Comparison of ENCODE assay signal across 19 cellular contexts in the genomic region with DNA sequence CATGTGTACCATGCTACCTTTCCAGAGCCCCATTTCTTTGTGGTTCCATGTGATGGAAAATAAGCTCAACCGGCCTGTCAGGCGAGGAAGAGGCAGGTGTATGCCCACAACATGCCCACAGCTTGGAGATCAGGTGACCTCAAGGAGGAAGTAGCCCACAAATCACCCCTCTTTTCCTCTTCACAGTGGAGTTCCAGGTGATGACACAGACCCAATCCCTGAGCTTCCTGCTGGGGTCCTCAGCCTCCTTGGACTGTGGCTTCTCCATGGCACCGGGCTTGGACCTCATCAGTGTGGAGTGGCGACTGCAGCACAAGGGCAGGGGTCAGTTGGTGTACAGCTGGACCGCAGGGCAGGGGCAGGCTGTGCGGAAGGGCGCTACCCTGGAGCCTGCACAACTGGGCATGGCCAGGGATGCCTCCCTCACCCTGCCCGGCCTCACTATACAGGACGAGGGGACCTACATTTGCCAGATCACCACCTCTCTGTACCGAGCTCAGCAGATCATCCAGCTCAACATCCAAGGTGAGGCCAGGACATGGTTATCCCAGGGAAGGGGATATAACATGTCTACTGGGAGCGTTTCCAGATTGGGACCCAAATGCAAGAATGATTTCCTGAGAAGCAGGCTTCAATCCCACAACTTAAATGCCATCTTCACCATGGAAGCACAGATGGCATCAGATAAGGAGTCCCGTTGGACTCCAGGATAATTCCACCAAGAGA. TPM values are rescaled to one million over a fixed set of nuclear protein-coding genes. Genes with fewer than 3 reads are reported as not detected.
DNase-seq lines count a peak whose midpoint lies in the region; ATAC-seq, FAIRE-seq and TF ChIP-seq lines count a peak whose summit lies in the region.
"Had no signal": no experiment of that assay in that cellular context is flagged by ENCODE, and none has a peak within 500 bp of the region (broad histone marks: within the 10 kb centered on the region; RNA-seq: fewer than 3 reads in every experiment).

No MANE protein-coding gene starts in this region.

- no TSS peak for BruUV-seq in HepG2 (replicated peaks; lab: Mats Ljungman, UMichigan)

- peaks cover 4% of the 10 kb centered on the region for H3K79me2 ChIP-seq in HepG2 (ENCODE audit: insufficient read depth, low read length)

- H3K4me3 Mint-ChIP-seq in CD4-positive, CD25-positive, alpha-beta regulatory T cell: peak overlapping the region in 2 of 4 donors; percentile 27 to 39
- no peak overlapping the region for H3K4me3 Mint-ChIP-seq in T-helper 17 cell
- no peak overlapping the region for H3K4me3 Mint-ChIP-seq in chondrocyte (ENCODE audit: unreplicated experiment)
- H3K4me3 Mint-ChIP-seq: central memory CD8-positive, alpha-beta T cell had no signal

- POLR2A ChIA-PET in HepG2 (lab: Yijun Ruan, JAX): interaction anchor here (2.3 kb wide), 1 partner anchor 13 kb away, joined by 9 read pairs; a partner anchor contains a TSS

- H3K4me2 ChIP-seq in BLaER1 (peak overlapping the region; percentile 18; the same call in 1 of the 2 replicates), HepG2 (ENCODE audit: low read depth, low read length) (no peak overlapping the region)

- H2AFZ ChIP-seq in HepG2 (ENCODE audit: low read length): no peak overlapping the region

- TF ChIP-seq CTCF in HepG2 (CRISPR knock-in tag; IDR thresholded peaks at IDR 0.05) (no peak), chondrocyte (IDR thresholded peaks at IDR 0.05) (no peak)

- H3K9me3 ChIP-seq in BLaER1: no peaks in the 10 kb centered on the region
- H3K9me3 ChIP-seq in CD4-positive, CD25-positive, alpha-beta regulatory T cell (ENCODE audit: control insufficient read depth in 2 of 2, low read length in 2 of 2): no peaks in the 10 kb centered on the region
- no peaks in the 10 kb centered on the region for H3K9me3 ChIP-seq in T-helper 17 cell (ENCODE audit: control insufficient read depth, low read length, poor library complexity, severe bottlenecking)
- no peaks in the 10 kb centered on the region for H3K9me3 ChIP-seq in HepG2 (ENCODE audit: low read length)
- H3K9me3 ChIP-seq: BE2C, right lobe of liver, SJCRH30, thoracic aorta had no signal

- H4K20me1 ChIP-seq in BLaER1 (no peaks in the 10 kb centered on the region), HepG2 (ENCODE audit: insufficient read depth, low read length) (no peaks in the 10 kb centered on the region)

- in situ Hi-C loops in HepG2 (cut with HindIII; ENCODE audit: extremely low pct_ligation_motif_present, low pct_unique_long_range_greater_than_20kb): loop anchor here (25.0 kb wide), 1 partner anchor 395 kb away; no protein-coding TSS in a partner anchor

- H3K9me3 Mint-ChIP-seq in CD4-positive, CD25-positive, alpha-beta regulatory T cell: peaks cover 0 to 1% (median 0%) of the 10 kb centered on the region in 7 donors
- H3K9me3 Mint-ChIP-seq in chondrocyte (ENCODE audit: low read depth): no peaks in the 10 kb centered on the region
- H3K9me3 Mint-ChIP-seq: central memory CD8-positive, alpha-beta T cell had no signal

- H3K4me1 ChIP-seq in BLaER1 (peaks cover 77% of the 10 kb centered on the region), HepG2 (ENCODE audit: insufficient read depth, low read length) (peaks cover 11% of the 10 kb centered on the region)
- peaks cover 44% of the 10 kb centered on the region for H3K4me1 ChIP-seq in CD4-positive, CD25-positive, alpha-beta regulatory T cell (ENCODE audit: control insufficient read depth, insufficient read depth, low read length, poor library complexity, severe bottlenecking)

- H3K27me3 ChIP-seq in BLaER1: no peaks in the 10 kb centered on the region
- no peaks in the 10 kb centered on the region for H3K27me3 ChIP-seq in CD4-positive, CD25-positive, alpha-beta regulatory T cell (ENCODE audit: control insufficient read depth, insufficient read depth, low read length)
- H3K27me3 ChIP-seq in HepG2 (ENCODE audit: control insufficient read depth in 1 of 2, insufficient read depth in 2 of 2, low read length in 2 of 2): no peaks in the 10 kb centered on the region; a peak in 1 of 5 replicates
- H3K27me3 ChIP-seq: BE2C, right lobe of liver, SJCRH30 had no signal

- peaks cover 47% of the 10 kb centered on the region for H3K36me3 Mint-ChIP-seq in CD4-positive, CD25-positive, alpha-beta regulatory T cell
- H3K36me3 Mint-ChIP-seq in T-helper 17 cell (ENCODE audit: low read depth) (peaks cover 23% of the 10 kb centered on the region), chondrocyte (ENCODE audit: low read depth) (peaks cover 27% of the 10 kb centered on the region)

- TF ChIP-seq EP300 in HepG2 (IDR thresholded peaks at IDR 0.05; ENCODE audit: low read depth in 2 of 2, low read length in 2 of 2): no peak
- no peak for TF ChIP-seq EP300 in HepG2 (CRISPR knock-in tag; IDR thresholded peaks at IDR 0.05; ENCODE audit: borderline replicate concordance)

- TF ChIP-seq POLR2A in HepG2 (IDR thresholded peaks at IDR 0.05; ENCODE audit: insufficient read depth in 1 of 2, low read depth in 2 of 2, low read length in 2 of 2) (no peak), H54 (IDR thresholded peaks at IDR 0.05; ENCODE audit: low read depth, low read length) (no peak)

- TF ChIP-seq RAD21 in HepG2 (CRISPR knock-in tag; IDR thresholded peaks at IDR 0.05): no peak

- 99% methylated on average over 8 of the region's 12 CpGs for WGBS in HepG2 (ENCODE audit: low lambda C conversion rate)

- H3K27ac Mint-ChIP-seq in CD4-positive, CD25-positive, alpha-beta regulatory T cell: peak overlapping the region; percentile 71 to 97 (median 95)
- H3K27ac Mint-ChIP-seq in T-helper 17 cell (peak overlapping the region; percentile 100), chondrocyte (ENCODE audit: unreplicated experiment) (no peak overlapping the region)

- no peaks in the 10 kb centered on the region for H3K27me3 Mint-ChIP-seq in CD4-positive, CD25-positive, alpha-beta regulatory T cell
- no peaks in the 10 kb centered on the region for H3K27me3 Mint-ChIP-seq in T-helper 17 cell
- no peaks in the 10 kb centered on the region for H3K27me3 Mint-ChIP-seq in chondrocyte (ENCODE audit: low read depth)
- H3K27me3 Mint-ChIP-seq: central memory CD8-positive, alpha-beta T cell had no signal

- FAIRE-seq in HepG2 (lab: Jason Lieb, UNC) (no peak), H54 (lab: Jason Lieb, UNC) (no peak)
- FAIRE-seq: TTC549 had no signal

- H3K9ac ChIP-seq in BLaER1 (no peak overlapping the region), HepG2 (ENCODE audit: insufficient read depth, low read depth, low read length) (no peak overlapping the region)

- intact Hi-C loops in HepG2 (cut with micrococcal nuclease; ENCODE audit: unreplicated experiment): no loop called here

- no peak for ATAC-seq in CD4-positive, CD25-positive, alpha-beta regulatory T cell (ENCODE audit: low read depth in 2 of 2)
- ATAC-seq in T-helper 17 cell (no peak), HepG2 (no peak)

- CTCF ChIA-PET in HepG2 (lab: Yijun Ruan, JAX; ENCODE audit: low intra/inter-chr PET ratio, low total read pairs): no interaction called here

- no peak overlapping the region for H3K4me3 ChIP-seq in BLaER1
- no peak overlapping the region for H3K4me3 ChIP-seq in CD4-positive, CD25-positive, alpha-beta regulatory T cell (ENCODE audit: low read depth, low read length)
- no peak overlapping the region for H3K4me3 ChIP-seq in HepG2 (replicated peaks in 1 of 3; ENCODE audit: insufficient read depth in 1 of 3, low read depth in 2 of 3, low read length in 3 of 3)
- H3K4me3 ChIP-seq: right lobe of liver, SJCRH30, thoracic aorta had no signal

- H3K4me1 Mint-ChIP-seq in CD4-positive, CD25-positive, alpha-beta regulatory T cell: peaks cover 25 to 93% (median 57%) of the 10 kb centered on the region in 4 donors
- H3K4me1 Mint-ChIP-seq in T-helper 17 cell (peaks cover 53% of the 10 kb centered on the region), chondrocyte (ENCODE audit: low read depth) (peaks cover 5% of the 10 kb centered on the region)

- H3K27ac ChIP-seq in BLaER1: no peak overlapping the region
- H3K27ac ChIP-seq in CD4-positive, CD25-positive, alpha-beta regulatory T cell (ENCODE audit: insufficient read depth, low read length, poor library complexity, severe bottlenecking): peak overlapping the region; percentile 31
- no peak overlapping the region for H3K27ac ChIP-seq in HepG2 (ENCODE audit: extremely low read length, insufficient read depth, low read length)
- H3K27ac ChIP-seq: right lobe of liver, SJCRH30, thoracic aorta had no signal

- no peak for DNase-seq in CD4-positive, CD25-positive, alpha-beta regulatory T cell
- DNase-seq in T-helper 17 cell (no peak), HepG2 (ENCODE audit: low spot score) (no peak), H54 (ENCODE audit: insufficient read length, low spot score) (no peak), chondrocyte (ENCODE audit: low spot score) (no peak), A172 (ENCODE audit: low spot score) (no peak)
- DNase-seq: BE2C; DMS79; kidney glomerular epithelial cell; NCI-H2029; NCI-H510A treated with DMSO at 0.1 percent for 48 hours; nucleus accumbens; SJCRH30; stimulated activated CD4-positive, alpha-beta T cell treated with anti-CD3 and anti-CD28 coated beads, Interleukin-2, amount 100 ng/mL, for 24 hours had no signal

- H3K36me3 ChIP-seq in BLaER1: peaks cover 78% of the 10 kb centered on the region
- peaks cover 45% of the 10 kb centered on the region for H3K36me3 ChIP-seq in CD4-positive, CD25-positive, alpha-beta regulatory T cell (ENCODE audit: control insufficient read depth, insufficient read depth, low read length)
- H3K36me3 ChIP-seq in HepG2 (replicated peaks in 1 of 2; ENCODE audit: control insufficient read depth in 1 of 2, insufficient read depth in 2 of 2, low read length in 2 of 2): peaks cover 9 to 41% of the 10 kb centered on the region in 2 experiments

RNA-seq across cellular contexts. Expression of a gene that starts 5.5 kb away (rescaled TPM):
- total RNA-seq in CD4-positive, CD25-positive, alpha-beta regulatory T cell: 28.0 TPM
- polyA plus RNA-seq in CD4-positive, CD25-positive, alpha-beta regulatory T cell: 10 to 100 TPM; 34.8 to 72.7 (median 46.9) TPM
- 10 to 100 TPM; 19.6 to 23.1 TPM for total RNA-seq in T-helper 17 cell
- 3.2 and 10.0 TPM in 2 replicates for total RNA-seq in HepG2 (2016; rRNA removed; fragmentation: Illumina TruSeq; extraction: Trizol)
- 1.6 and 1.7 TPM in 2 replicates for total RNA-seq in HepG2 (2016; cell fraction: cytosol; rRNA removed; fragmentation: Illumina TruSeq; extraction: Trizol; ENCODE audit: low read depth)
- 3.4 and 9.9 TPM in 2 replicates for total RNA-seq in HepG2 (2016; cell fraction: insoluble cytoplasmic fraction; rRNA removed; fragmentation: Illumina TruSeq; extraction: Trizol)
- 1.8 and 2.5 TPM in 2 replicates for total RNA-seq in HepG2 (2016; cell fraction: membrane; rRNA removed; fragmentation: Illumina TruSeq; extraction: Trizol)
- total RNA-seq in HepG2 (2016; cell fraction: nucleus; rRNA removed; fragmentation: Illumina TruSeq; extraction: Trizol): 9.2 and 10.0 TPM in 2 replicates
- polyA plus RNA-seq in HepG2 (2011; rRNA removed): 14.0 and 14.5 TPM in 2 replicates
- polyA plus RNA-seq in HepG2 (2011; cell fraction: cytosol; rRNA removed): 10.0 and 15.1 TPM in 2 replicates
- 23.3 and 24.2 TPM in 2 replicates for polyA plus RNA-seq in HepG2 (2011; cell fraction: nucleus; rRNA removed)
- polyA plus RNA-seq in HepG2 (2012): 4.2 and 4.3 TPM in 2 replicates
- 1.7 TPM in 2 replicates for polyA plus RNA-seq in HepG2 (2016; cell fraction: cytosol; fragmentation: Illumina TruSeq; extraction: Trizol; ENCODE audit: low read depth)
- 3.3 and 4.4 TPM in 2 replicates for polyA plus RNA-seq in HepG2 (2016; cell fraction: insoluble cytoplasmic fraction; fragmentation: Illumina TruSeq; extraction: Trizol; ENCODE audit: low read depth)
- 2.9 and 3.9 TPM in 2 replicates for polyA plus RNA-seq in HepG2 (2016; cell fraction: membrane; fragmentation: Illumina TruSeq; extraction: Trizol; ENCODE audit: low read depth)
- 12.3 and 14.0 TPM in 2 replicates for polyA plus RNA-seq in HepG2 (2016; cell fraction: nucleus; fragmentation: Illumina TruSeq; extraction: Trizol; ENCODE audit: insufficient read depth, low read depth)
- 0.84 and 17.6 TPM in 2 replicates for polyA minus RNA-seq in HepG2 (2011; rRNA and poly(A)+ RNA removed; ENCODE audit: low replicate concordance)
- 3.3 and 3.5 TPM in 2 replicates for polyA minus RNA-seq in HepG2 (2011; cell fraction: cytosol; rRNA and poly(A)+ RNA removed)
- polyA minus RNA-seq in HepG2 (2011; cell fraction: nucleus; rRNA and poly(A)+ RNA removed): 14.5 and 16.5 TPM in 2 replicates
- 4.6 to 12.3 TPM (median 5.2 TPM) in 3 replicates for total RNA-seq in chondrocyte
- total RNA-seq in A172 (2014; rRNA removed; shearing (Covaris generic)): 2.6 and 3.4 TPM in 2 replicates

RNA-seq across cellular contexts. Expression of a gene that starts 12.6 kb away (rescaled TPM):
- 156 TPM for total RNA-seq in CD4-positive, CD25-positive, alpha-beta regulatory T cell
- 100 to 1,000 TPM; 547 to 707 (median 641) TPM for polyA plus RNA-seq in CD4-positive, CD25-positive, alpha-beta regulatory T cell
- 10 to 100 TPM; 66.7 to 76.1 TPM for total RNA-seq in T-helper 17 cell
- not detected in 2 replicates for total RNA-seq in HepG2 (2016; rRNA removed; fragmentation: Illumina TruSeq; extraction: Trizol)
- total RNA-seq in HepG2 (2016; cell fraction: cytosol; rRNA removed; fragmentation: Illumina TruSeq; extraction: Trizol; ENCODE audit: low read depth): not detected in 2 replicates
- not detected in 2 replicates for total RNA-seq in HepG2 (2016; cell fraction: insoluble cytoplasmic fraction; rRNA removed; fragmentation: Illumina TruSeq; extraction: Trizol)
- not detected in 2 replicates for total RNA-seq in HepG2 (2016; cell fraction: membrane; rRNA removed; fragmentation: Illumina TruSeq; extraction: Trizol)
- total RNA-seq in HepG2 (2016; cell fraction: nucleus; rRNA removed; fragmentation: Illumina TruSeq; extraction: Trizol): not detected in 2 replicates
- polyA plus RNA-seq in HepG2 (2011; rRNA removed): 0.12 and 0.18 TPM in 2 replicates
- polyA plus RNA-seq in HepG2 (2011; cell fraction: cytosol; rRNA removed): 0.05 and 0.15 TPM in 2 replicates
- polyA plus RNA-seq in HepG2 (2011; cell fraction: nucleus; rRNA removed): not detected in 2 replicates
- polyA plus RNA-seq in HepG2 (2012): 0.17 TPM in 1 of 2 replicates, not detected in the other
- polyA plus RNA-seq in HepG2 (2016; cell fraction: cytosol; fragmentation: Illumina TruSeq; extraction: Trizol; ENCODE audit: low read depth): not detected in 2 replicates
- not detected in 2 replicates for polyA plus RNA-seq in HepG2 (2016; cell fraction: insoluble cytoplasmic fraction; fragmentation: Illumina TruSeq; extraction: Trizol; ENCODE audit: low read depth)
- polyA plus RNA-seq in HepG2 (2016; cell fraction: membrane; fragmentation: Illumina TruSeq; extraction: Trizol; ENCODE audit: low read depth): not detected in 2 replicates
- not detected in 2 replicates for polyA plus RNA-seq in HepG2 (2016; cell fraction: nucleus; fragmentation: Illumina TruSeq; extraction: Trizol; ENCODE audit: insufficient read depth, low read depth)
- 0.18 and 0.23 TPM in 2 replicates for polyA minus RNA-seq in HepG2 (2011; rRNA and poly(A)+ RNA removed; ENCODE audit: low replicate concordance)
- polyA minus RNA-seq in HepG2 (2011; cell fraction: cytosol; rRNA and poly(A)+ RNA removed): not detected in 2 replicates
- not detected in 2 replicates for polyA minus RNA-seq in HepG2 (2011; cell fraction: nucleus; rRNA and poly(A)+ RNA removed)
- not detected in 3 replicates for total RNA-seq in chondrocyte
- total RNA-seq in A172 (2014; rRNA removed; shearing (Covaris generic)): not detected in 2 replicates

RNA-seq across cellular contexts. Expression of a gene that starts 13.1 kb away (rescaled TPM):
- total RNA-seq in CD4-positive, CD25-positive, alpha-beta regulatory T cell: 67.3 TPM
- 10 to 100 TPM in 3 of 4 donors, 1 to 10 TPM in 1; 9.8 to 16.1 (median 13.5) TPM for polyA plus RNA-seq in CD4-positive, CD25-positive, alpha-beta regulatory T cell
- total RNA-seq in T-helper 17 cell (10 to 100 TPM; 33.1 to 38.5 TPM), HepG2 (2016; rRNA removed; fragmentation: Illumina TruSeq; extraction: Trizol) (0.45 and 2.5 TPM in 2 replicates), chondrocyte (5.3 to 6.1 TPM (median 5.3 TPM) in 3 replicates)
- total RNA-seq in HepG2 (2016; cell fraction: cytosol; rRNA removed; fragmentation: Illumina TruSeq; extraction: Trizol; ENCODE audit: low read depth): 0.81 TPM in 1 of 2 replicates, not detected in the other
- total RNA-seq in HepG2 (2016; cell fraction: insoluble cytoplasmic fraction; rRNA removed; fragmentation: Illumina TruSeq; extraction: Trizol): 0.97 and 3.1 TPM in 2 replicates
- 0.59 and 0.68 TPM in 2 replicates for total RNA-seq in HepG2 (2016; cell fraction: membrane; rRNA removed; fragmentation: Illumina TruSeq; extraction: Trizol)
- total RNA-seq in HepG2 (2016; cell fraction: nucleus; rRNA removed; fragmentation: Illumina TruSeq; extraction: Trizol): 5.5 and 5.9 TPM in 2 replicates
- 7.4 and 8.0 TPM in 2 replicates for polyA plus RNA-seq in HepG2 (2011; rRNA removed)
- polyA plus RNA-seq in HepG2 (2011; cell fraction: cytosol; rRNA removed): 2.5 and 2.8 TPM in 2 replicates
- polyA plus RNA-seq in HepG2 (2011; cell fraction: nucleus; rRNA removed): 25.6 and 29.4 TPM in 2 replicates
- 3.2 and 3.5 TPM in 2 replicates for polyA plus RNA-seq in HepG2 (2012)
- 0.18 and 0.24 TPM in 2 replicates for polyA plus RNA-seq in HepG2 (2016; cell fraction: cytosol; fragmentation: Illumina TruSeq; extraction: Trizol; ENCODE audit: low read depth)
- 1.4 and 2.2 TPM in 2 replicates for polyA plus RNA-seq in HepG2 (2016; cell fraction: insoluble cytoplasmic fraction; fragmentation: Illumina TruSeq; extraction: Trizol; ENCODE audit: low read depth)
- polyA plus RNA-seq in HepG2 (2016; cell fraction: membrane; fragmentation: Illumina TruSeq; extraction: Trizol; ENCODE audit: low read depth): 0.49 and 0.91 TPM in 2 replicates
- polyA plus RNA-seq in HepG2 (2016; cell fraction: nucleus; fragmentation: Illumina TruSeq; extraction: Trizol; ENCODE audit: insufficient read depth, low read depth): 12.1 and 15.4 TPM in 2 replicates
- 5.9 and 16.5 TPM in 2 replicates for polyA minus RNA-seq in HepG2 (2011; rRNA and poly(A)+ RNA removed; ENCODE audit: low replicate concordance)
- polyA minus RNA-seq in HepG2 (2011; cell fraction: cytosol; rRNA and poly(A)+ RNA removed): 0.99 and 1.8 TPM in 2 replicates
- polyA minus RNA-seq in HepG2 (2011; cell fraction: nucleus; rRNA and poly(A)+ RNA removed): 9.4 and 13.9 TPM in 2 replicates
- total RNA-seq in A172 (2014; rRNA removed; shearing (Covaris generic)): 0.33 and 3.2 TPM in 2 replicates

RNA-seq across cellular contexts. Expression of a gene that starts 35.7 kb away (rescaled TPM):
- 40.5 TPM for total RNA-seq in CD4-positive, CD25-positive, alpha-beta regulatory T cell
- 100 to 1,000 TPM; 243 to 372 (median 253) TPM for polyA plus RNA-seq in CD4-positive, CD25-positive, alpha-beta regulatory T cell
- total RNA-seq in T-helper 17 cell (10 to 100 TPM; 36.6 to 42.2 TPM), HepG2 (2016; rRNA removed; fragmentation: Illumina TruSeq; extraction: Trizol) (278 and 343 TPM in 2 replicates), chondrocyte (169 to 201 TPM (median 170 TPM) in 3 replicates)
- 189 and 218 TPM in 2 replicates for total RNA-seq in HepG2 (2016; cell fraction: cytosol; rRNA removed; fragmentation: Illumina TruSeq; extraction: Trizol; ENCODE audit: low read depth)
- 286 and 361 TPM in 2 replicates for total RNA-seq in HepG2 (2016; cell fraction: insoluble cytoplasmic fraction; rRNA removed; fragmentation: Illumina TruSeq; extraction: Trizol)
- 199 and 207 TPM in 2 replicates for total RNA-seq in HepG2 (2016; cell fraction: membrane; rRNA removed; fragmentation: Illumina TruSeq; extraction: Trizol)
- total RNA-seq in HepG2 (2016; cell fraction: nucleus; rRNA removed; fragmentation: Illumina TruSeq; extraction: Trizol): 80.6 and 104 TPM in 2 replicates
- polyA plus RNA-seq in HepG2 (2011; rRNA removed): 52.5 and 64.8 TPM in 2 replicates
- 82.5 and 89.0 TPM in 2 replicates for polyA plus RNA-seq in HepG2 (2011; cell fraction: cytosol; rRNA removed)
- 20.2 and 20.8 TPM in 2 replicates for polyA plus RNA-seq in HepG2 (2011; cell fraction: nucleus; rRNA removed)
- 128 and 181 TPM in 2 replicates for polyA plus RNA-seq in HepG2 (2012)
- 188 and 220 TPM in 2 replicates for polyA plus RNA-seq in HepG2 (2016; cell fraction: cytosol; fragmentation: Illumina TruSeq; extraction: Trizol; ENCODE audit: low read depth)
- 342 and 349 TPM in 2 replicates for polyA plus RNA-seq in HepG2 (2016; cell fraction: insoluble cytoplasmic fraction; fragmentation: Illumina TruSeq; extraction: Trizol; ENCODE audit: low read depth)
- polyA plus RNA-seq in HepG2 (2016; cell fraction: membrane; fragmentation: Illumina TruSeq; extraction: Trizol; ENCODE audit: low read depth): 177 and 178 TPM in 2 replicates
- 114 and 136 TPM in 2 replicates for polyA plus RNA-seq in HepG2 (2016; cell fraction: nucleus; fragmentation: Illumina TruSeq; extraction: Trizol; ENCODE audit: insufficient read depth, low read depth)
- 25.3 and 67.0 TPM in 2 replicates for polyA minus RNA-seq in HepG2 (2011; rRNA and poly(A)+ RNA removed; ENCODE audit: low replicate concordance)
- polyA minus RNA-seq in HepG2 (2011; cell fraction: cytosol; rRNA and poly(A)+ RNA removed): 12.4 and 18.6 TPM in 2 replicates
- 10.1 and 13.3 TPM in 2 replicates for polyA minus RNA-seq in HepG2 (2011; cell fraction: nucleus; rRNA and poly(A)+ RNA removed)
- 116 and 166 TPM in 2 replicates for total RNA-seq in A172 (2014; rRNA removed; shearing (Covaris generic))

RNA-seq across cellular contexts. Expression of a gene that starts 36.5 kb away (rescaled TPM):
- 32.8 TPM for total RNA-seq in CD4-positive, CD25-positive, alpha-beta regulatory T cell
- polyA plus RNA-seq in CD4-positive, CD25-positive, alpha-beta regulatory T cell: 10 to 100 TPM; 21.5 to 29.1 (median 26.3) TPM
- total RNA-seq in T-helper 17 cell (10 to 100 TPM; 16.9 to 24.3 TPM), HepG2 (2016; rRNA removed; fragmentation: Illumina TruSeq; extraction: Trizol) (65.6 and 100 TPM in 2 replicates), chondrocyte (23.0 to 27.7 TPM (median 25.0 TPM) in 3 replicates)
- total RNA-seq in HepG2 (2016; cell fraction: cytosol; rRNA removed; fragmentation: Illumina TruSeq; extraction: Trizol; ENCODE audit: low read depth): 7.2 and 7.6 TPM in 2 replicates
- 68.5 and 86.5 TPM in 2 replicates for total RNA-seq in HepG2 (2016; cell fraction: insoluble cytoplasmic fraction; rRNA removed; fragmentation: Illumina TruSeq; extraction: Trizol)
- 25.1 and 25.2 TPM in 2 replicates for total RNA-seq in HepG2 (2016; cell fraction: membrane; rRNA removed; fragmentation: Illumina TruSeq; extraction: Trizol)
- total RNA-seq in HepG2 (2016; cell fraction: nucleus; rRNA removed; fragmentation: Illumina TruSeq; extraction: Trizol): 57.8 and 60.8 TPM in 2 replicates
- polyA plus RNA-seq in HepG2 (2011; rRNA removed): 42.8 and 51.1 TPM in 2 replicates
- polyA plus RNA-seq in HepG2 (2011; cell fraction: cytosol; rRNA removed): 32.2 and 41.0 TPM in 2 replicates
- 46.7 and 50.4 TPM in 2 replicates for polyA plus RNA-seq in HepG2 (2011; cell fraction: nucleus; rRNA removed)
- 31.0 and 53.6 TPM in 2 replicates for polyA plus RNA-seq in HepG2 (2012)
- 3.4 and 4.5 TPM in 2 replicates for polyA plus RNA-seq in HepG2 (2016; cell fraction: cytosol; fragmentation: Illumina TruSeq; extraction: Trizol; ENCODE audit: low read depth)
- polyA plus RNA-seq in HepG2 (2016; cell fraction: insoluble cytoplasmic fraction; fragmentation: Illumina TruSeq; extraction: Trizol; ENCODE audit: low read depth): 56.7 and 71.7 TPM in 2 replicates
- 12.3 and 13.7 TPM in 2 replicates for polyA plus RNA-seq in HepG2 (2016; cell fraction: membrane; fragmentation: Illumina TruSeq; extraction: Trizol; ENCODE audit: low read depth)
- 73.7 and 78.3 TPM in 2 replicates for polyA plus RNA-seq in HepG2 (2016; cell fraction: nucleus; fragmentation: Illumina TruSeq; extraction: Trizol; ENCODE audit: insufficient read depth, low read depth)
- 92.8 and 252 TPM in 2 replicates for polyA minus RNA-seq in HepG2 (2011; rRNA and poly(A)+ RNA removed; ENCODE audit: low replicate concordance)
- 51.6 and 71.6 TPM in 2 replicates for polyA minus RNA-seq in HepG2 (2011; cell fraction: cytosol; rRNA and poly(A)+ RNA removed)
- 62.8 and 68.9 TPM in 2 replicates for polyA minus RNA-seq in HepG2 (2011; cell fraction: nucleus; rRNA and poly(A)+ RNA removed)
- 46.2 and 60.2 TPM in 2 replicates for total RNA-seq in A172 (2014; rRNA removed; shearing (Covaris generic))

Comparison
In these comparisons a context has a peak if more than half of its experiments do, and no peak if none do; other contexts are left out.
1. RNA of a gene that starts 12.6 kb away (total RNA-seq): 156 TPM in CD4-positive, CD25-positive, alpha-beta regulatory T cell (single experiment) and 66.7 to 76.1 TPM in T-helper 17 cell; not detected in HepG2, not detected in chondrocyte and not detected in A172; every median in the first group is over 10 times any median in the second.